1 cellular context compared by ENCODE assay signal in the genomic region with DNA sequence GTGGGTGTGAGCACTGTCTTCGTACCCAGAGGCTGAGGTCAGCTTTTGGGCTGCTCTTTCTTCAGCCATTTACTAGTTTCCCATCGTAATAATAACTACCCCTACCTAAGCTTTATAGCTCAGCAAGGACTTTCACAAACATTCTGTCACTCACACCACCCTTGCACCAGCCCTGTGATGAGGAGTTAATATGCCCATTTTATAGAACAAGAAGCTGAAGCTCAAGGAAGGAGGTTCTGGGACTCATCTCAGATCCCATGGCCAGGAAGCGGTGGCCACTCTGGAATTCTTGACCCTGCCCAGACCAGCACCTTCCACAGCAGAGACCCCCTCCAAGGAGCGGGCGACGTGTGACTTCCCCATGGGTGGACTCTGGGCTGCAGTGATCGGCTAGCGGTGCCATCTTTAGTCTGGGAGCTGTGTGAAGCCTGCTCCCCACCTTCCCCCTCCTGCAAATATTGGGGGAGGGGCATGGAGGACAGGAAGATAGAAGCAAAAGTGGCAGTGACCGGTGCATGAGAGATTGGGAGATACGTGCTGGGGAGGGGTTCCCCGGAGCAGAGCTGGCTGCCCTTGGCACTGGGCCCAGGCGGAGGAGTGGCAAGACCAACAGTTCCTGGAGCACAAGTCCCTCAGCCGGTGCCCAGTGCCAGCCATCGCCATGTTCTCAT.
TF ChIP-seq lines count a peak whose summit lies in the region.

No MANE protein-coding gene starts in this region.

TF ChIP-seq in SK-N-SH, 30 proteins besides CTCF, POLR2A, EP300 and RAD21 (continued from another document):
- TF ChIP-seq IRF3 (IDR thresholded peaks at IDR 0.05; ENCODE audit: low read depth, low read length) (no peak), YY1 (IDR thresholded peaks at IDR 0.05; ENCODE audit: low read depth) (no peak), RFX5 (IDR thresholded peaks at IDR 0.05; ENCODE audit: low read length) (no peak), RCOR1 (IDR thresholded peaks at IDR 0.05; ENCODE audit: low read length) (peak; percentile 61), RXRA (IDR thresholded peaks at IDR 0.05; ENCODE audit: borderline replicate concordance, low read depth) (no peak), GATA2 (CRISPR knock-in tag; IDR thresholded peaks at IDR 0.05) (peak; percentile 99), JUND (IDR thresholded peaks at IDR 0.05) (no peak), GABPA (IDR thresholded peaks at IDR 0.05; ENCODE audit: low read depth) (no peak), MEF2A (IDR thresholded peaks at IDR 0.05; ENCODE audit: borderline replicate concordance, low read depth) (no peak), USF1 (IDR thresholded peaks at IDR 0.05; ENCODE audit: borderline replicate concordance, low read depth) (no peak), FOXJ3 (CRISPR knock-in tag; IDR thresholded peaks at IDR 0.05) (peak; percentile 64; the same call in 1 of the 2 replicates), TCF12 (IDR thresholded peaks at IDR 0.05) (no peak), SIN3A (IDR thresholded peaks at IDR 0.05; ENCODE audit: borderline replicate concordance, low read depth, low read length) (no peak), NRF1 (IDR thresholded peaks at IDR 0.05; ENCODE audit: low read depth, low read length) (no peak), POLR2AphosphoS5 (IDR thresholded peaks at IDR 0.05; ENCODE audit: low read depth, low read length) (no peak), PBX3 (IDR thresholded peaks at IDR 0.05) (no peak)
- TF ChIP-seq, protein P1, sequence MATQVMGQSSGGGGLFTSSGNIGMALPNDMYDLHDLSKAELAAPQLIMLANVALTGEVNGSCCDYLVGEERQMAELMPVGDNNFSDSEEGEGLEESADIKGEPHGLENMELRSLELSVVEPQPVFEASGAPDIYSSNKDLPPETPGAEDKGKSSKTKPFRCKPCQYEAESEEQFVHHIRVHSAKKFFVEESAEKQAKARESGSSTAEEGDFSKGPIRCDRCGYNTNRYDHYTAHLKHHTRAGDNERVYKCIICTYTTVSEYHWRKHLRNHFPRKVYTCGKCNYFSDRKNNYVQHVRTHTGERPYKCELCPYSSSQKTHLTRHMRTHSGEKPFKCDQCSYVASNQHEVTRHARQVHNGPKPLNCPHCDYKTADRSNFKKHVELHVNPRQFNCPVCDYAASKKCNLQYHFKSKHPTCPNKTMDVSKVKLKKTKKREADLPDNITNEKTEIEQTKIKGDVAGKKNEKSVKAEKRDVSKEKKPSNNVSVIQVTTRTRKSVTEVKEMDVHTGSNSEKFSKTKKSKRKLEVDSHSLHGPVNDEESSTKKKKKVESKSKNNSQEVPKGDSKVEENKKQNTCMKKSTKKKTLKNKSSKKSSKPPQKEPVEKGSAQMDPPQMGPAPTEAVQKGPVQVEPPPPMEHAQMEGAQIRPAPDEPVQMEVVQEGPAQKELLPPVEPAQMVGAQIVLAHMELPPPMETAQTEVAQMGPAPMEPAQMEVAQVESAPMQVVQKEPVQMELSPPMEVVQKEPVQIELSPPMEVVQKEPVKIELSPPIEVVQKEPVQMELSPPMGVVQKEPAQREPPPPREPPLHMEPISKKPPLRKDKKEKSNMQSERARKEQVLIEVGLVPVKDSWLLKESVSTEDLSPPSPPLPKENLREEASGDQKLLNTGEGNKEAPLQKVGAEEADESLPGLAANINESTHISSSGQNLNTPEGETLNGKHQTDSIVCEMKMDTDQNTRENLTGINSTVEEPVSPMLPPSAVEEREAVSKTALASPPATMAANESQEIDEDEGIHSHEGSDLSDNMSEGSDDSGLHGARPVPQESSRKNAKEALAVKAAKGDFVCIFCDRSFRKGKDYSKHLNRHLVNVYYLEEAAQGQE (IDR thresholded peaks at IDR 0.05; ENCODE audit: low read depth, low read length), result no peak
